27 cellular contexts compared by ENCODE assay signal in the genomic region with DNA sequence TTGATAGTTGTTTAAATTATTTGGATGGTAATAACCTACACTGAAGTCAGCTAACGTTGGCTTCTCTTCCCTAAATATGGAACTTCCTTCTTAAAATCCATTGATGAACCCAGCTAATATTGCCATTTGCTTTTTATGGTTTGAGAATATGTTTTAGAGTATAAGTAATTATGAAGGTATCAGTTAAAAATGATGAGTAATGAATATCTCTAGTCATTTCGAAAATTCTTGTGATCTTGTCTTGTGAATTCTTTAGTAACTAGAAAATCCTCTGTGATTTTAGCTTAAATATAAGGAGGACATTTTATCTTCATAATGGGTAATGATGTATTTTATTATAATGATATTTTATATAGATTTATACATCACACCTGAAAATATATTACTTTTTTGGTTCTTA. TPM values are rescaled to one million over a fixed set of nuclear protein-coding genes. Genes with fewer than 3 reads are reported as not detected.
"Had no signal": no experiment of that assay in that cellular context is flagged by ENCODE, and none has a peak within 500 bp of the region (broad histone marks: within the 10 kb centered on the region; RNA-seq: fewer than 3 reads in every experiment).

No MANE protein-coding gene starts in this region.

- H3K27me3 ChIP-seq: adrenal gland, body of pancreas, colonic mucosa, esophagus squamous epithelium had no signal

- H3K36me3 ChIP-seq: adrenal gland, colonic mucosa, esophagus squamous epithelium had no signal

- H3K4me1 ChIP-seq: body of pancreas, colonic mucosa had no signal

- DNase-seq: activated CD4-positive, alpha-beta T cell treated with anti-CD3 and anti-CD28 coated beads for 48 hours; activated CD4-positive, alpha-beta T cell treated with anti-CD3 and anti-CD28 coated beads, Interleukin-2, amount 50 U/mL, for 1 hour; activated CD4-positive, alpha-beta T cell treated with anti-CD3 and anti-CD28 coated beads, Interleukin-2, amount 50 U/mL, for 48 hours; activated CD8-positive, alpha-beta memory T cell treated with anti-CD3 and anti-CD28 coated beads for 24 hours; activated CD8-positive, alpha-beta T cell treated with anti-CD3 and anti-CD28 coated beads for 36 hours; activated effector memory CD4-positive, alpha-beta T cell treated with anti-CD3 and anti-CD28 coated beads, Interleukin-2, amount 50 U/mL, for 16 hours; activated naive CD4-positive, alpha-beta T cell treated with anti-CD3 and anti-CD28 coated beads for 36 hours; activated naive CD8-positive, alpha-beta T cell treated with anti-CD3 and anti-CD28 coated beads for 36 hours; activated naive CD8-positive, alpha-beta T cell treated with anti-CD3 and anti-CD28 coated beads, Interleukin-2, amount 50 U/mL, for 24 hours; activated T-cell treated with anti-CD3 and anti-CD28 coated beads, Interleukin-2, amount 50 U/mL, for 48 hours; adrenal gland; amygdala; aorta; body of pancreas; caudate nucleus; colonic mucosa; effector CD8-positive, alpha-beta T cell; esophagus squamous epithelium; foreskin melanocyte; head of caudate nucleus; T-helper 2 cell had no signal

- FAIRE-seq: endometrium had no signal

- H3K27ac ChIP-seq: adrenal gland, body of pancreas, colonic mucosa, epithelial cell of prostate, esophagus squamous epithelium had no signal

- H3K4me3 ChIP-seq: adrenal gland, body of pancreas, colonic mucosa, esophagus squamous epithelium had no signal

- ATAC-seq: activated CD8-positive, alpha-beta T cell treated with anti-CD3 and anti-CD28 coated beads for 36 hours; activated naive CD8-positive, alpha-beta T cell treated with anti-CD3 and anti-CD28 coated beads, Interleukin-2, amount 50 U/mL, for 24 hours; body of pancreas; WTC11 had no signal

- H3K9me3 ChIP-seq: adrenal gland, body of pancreas, colonic mucosa, esophagus squamous epithelium had no signal

RNA-seq across cellular contexts. Expression of a gene that starts 50.5 kb away (rescaled TPM):
- total RNA-seq: activated CD8-positive, alpha-beta T cell treated with anti-CD3 and anti-CD28 coated beads for 36 hours; activated naive CD4-positive, alpha-beta T cell treated with anti-CD3 and anti-CD28 coated beads for 36 hours; activated naive CD8-positive, alpha-beta T cell treated with anti-CD3 and anti-CD28 coated beads for 36 hours; activated T-helper 1 cell treated with anti-CD3 and anti-CD28 coated beads, Interleukin-12 subunit alpha, Interleukin-12 subunit beta, Interleukin-2, Interleukin-4 antibody, amounts not matched to agents 30 ng/mL and 10 ng/mL and 1 ng/mL, durations not matched to agents 14 hours and 24 hours and 36 hours; activated T-helper 2 cell treated with anti-CD3 and anti-CD28 coated beads, Interferon-gamma antibody, Interleukin-2, Interleukin-4, amounts not matched to agents 10 μg/mL and 5 μg/mL and 100 μg/mL, durations not matched to agents 14 hours and 24 hours and 36 hours; T-helper 1 cell treated with Interleukin-12 subunit alpha and Interleukin-12 subunit beta and Interleukin-4 antibody, amounts not matched to agents 30 ng/mL and 1 ng/mL, for 36 hours had no signal
